Comparison of ENCODE assay signal across 12 cellular contexts in genomic region chr22:22791438-22792181, GRCh38.
"Had no signal": no experiment of that assay in that cellular context is flagged by ENCODE, and none has a peak within 500 bp of the region (broad histone marks: within the 10 kb centered on the region; RNA-seq: fewer than 3 reads in every experiment).

No MANE protein-coding gene starts in this region.

- H3K27ac Mint-ChIP-seq: activated naive CD4-positive, alpha-beta T cell treated with anti-CD3 and anti-CD28 coated beads, Interleukin-2, amount 50 U/mL, for 24 hours; activated T-helper 2 cell treated with anti-CD3 and anti-CD28 coated beads, Interferon-gamma antibody, Interleukin-2, Interleukin-4, amounts not matched to agents 10 μg/mL and 5 μg/mL and 100 μg/mL, durations not matched to agents 14 hours and 24 hours and 36 hours; T-helper 1 cell treated with Interleukin-12 subunit alpha and Interleukin-12 subunit beta and Interleukin-4 antibody, amounts not matched to agents 30 μg/mL and 1 μg/mL, for 36 hours had no signal

- DNase-seq: activated CD4-positive, alpha-beta memory T cell treated with anti-CD3 and anti-CD28 coated beads, Interleukin-2, amount 10 ng/mL, durations not matched to agents 7 days and 5 days; mammary epithelial cell; naive B cell; posterior cingulate gyrus; stimulated activated naive CD4-positive, alpha-beta T cell; uterus; WERI-Rb-1 had no signal

- H3K27me3 Mint-ChIP-seq: activated naive CD4-positive, alpha-beta T cell treated with anti-CD3 and anti-CD28 coated beads, Interleukin-2, amount 50 U/mL, for 24 hours had no signal

- H3K36me3 Mint-ChIP-seq: activated naive CD4-positive, alpha-beta T cell treated with anti-CD3 and anti-CD28 coated beads, Interleukin-2, amount 50 U/mL, for 24 hours; naive B cell had no signal

- H3K4me3 Mint-ChIP-seq: activated CD4-positive, alpha-beta memory T cell treated with anti-CD3 and anti-CD28 coated beads, Interleukin-2, amount 10 ng/mL, durations not matched to agents 7 days and 5 days; T-helper 1 cell treated with Interleukin-12 subunit alpha and Interleukin-12 subunit beta and Interleukin-4 antibody, amounts not matched to agents 30 μg/mL and 1 μg/mL, for 36 hours had no signal

- H3K9me3 Mint-ChIP-seq: activated CD4-positive, alpha-beta memory T cell treated with anti-CD3 and anti-CD28 coated beads, Interleukin-2, amount 10 ng/mL, durations not matched to agents 7 days and 5 days; activated naive CD4-positive, alpha-beta T cell treated with anti-CD3 and anti-CD28 coated beads, Interleukin-2, amount 50 U/mL, for 24 hours; activated T-helper 2 cell treated with anti-CD3 and anti-CD28 coated beads, Interferon-gamma antibody, Interleukin-2, Interleukin-4, amounts not matched to agents 10 μg/mL and 5 μg/mL and 100 μg/mL, durations not matched to agents 14 hours and 24 hours and 36 hours; naive B cell; T-helper 1 cell treated with Interleukin-12 subunit alpha and Interleukin-12 subunit beta and Interleukin-4 antibody, amounts not matched to agents 30 μg/mL and 1 μg/mL, for 36 hours had no signal

- H3K27ac ChIP-seq: tibial artery, uterus, WERI-Rb-1 had no signal

- ATAC-seq: left lobe of liver had no signal
